In genomic region chr17:44187131-44187899, GRCh38 we compare ENCODE assay signal across 8 cellular contexts. TPM values are rescaled to one million over a fixed set of nuclear protein-coding genes. Genes with fewer than 3 reads are reported as not detected.
DNase-seq lines count a peak whose midpoint lies in the region; ATAC-seq and TF ChIP-seq lines count a peak whose summit lies in the region.

No MANE protein-coding gene starts in this region.

- peak overlapping the region; percentile 96 for H3K4me3 ChIP-seq in mesodermal cell (ENCODE audit: extremely low read depth, insufficient read depth, low read length, poor library complexity, severe bottlenecking)

- H3K4me1 ChIP-seq in mesodermal cell (ENCODE audit: control insufficient read depth, insufficient read depth, low read length, poor library complexity, severe bottlenecking), result peaks cover 7% of the 10 kb centered on the region

- H3K36me3 ChIP-seq in mesodermal cell (ENCODE audit: control insufficient read depth, insufficient read depth, low read length), result peaks cover 65% of the 10 kb centered on the region

- DNase-seq in RKO (ENCODE audit: low spot score) (peak; percentile 54), dermis microvascular lymphatic vessel endothelial cell (ENCODE audit: low read depth in 2 of 2) (peak; percentile 32 to 40), NCI-H524 treated with DMSO at 0.1 percent for 48 hours (lab: John Stamatoyannopoulos, UW) (no peak), A172 (ENCODE audit: low spot score) (no peak)

- H3K27ac ChIP-seq in 22Rv1 (peak overlapping the region; percentile 95), mesodermal cell (ENCODE audit: low read depth, low read length, severe bottlenecking) (peak overlapping the region; percentile 87)

- 6 to 7% methylated on average over 20 to 21 of the region's 32 CpGs for WGBS in mesodermal cell (ENCODE audit: insufficient coverage in 2 of 2), 2 experiments

- no peaks in the 10 kb centered on the region for H3K9me3 ChIP-seq in mesodermal cell (ENCODE audit: control insufficient read depth, low read length)

- TF ChIP-seq CTCF in 22Rv1 (IDR thresholded peaks at IDR 0.05), result no peak

- ATAC-seq in GM18498 (IDR thresholded peaks at IDR 0.05; ENCODE audit: unreplicated experiment) (peak; percentile 51), HG02885 (IDR thresholded peaks at IDR 0.05; ENCODE audit: poor library complexity, unreplicated experiment) (peak; percentile 39)

RNA-seq across cellular contexts. Expression of gene TMUB2, which starts 0.5 kb away (rescaled TPM):
- total RNA-seq in dermis microvascular lymphatic vessel endothelial cell, result 25.5 and 36.3 TPM in 2 replicates
- 36.3 TPM for polyA plus RNA-seq in mesodermal cell (2013, experiment 1 of 2)
- 30.8 TPM for polyA plus RNA-seq in mesodermal cell (2013, experiment 2 of 2)
- 32.9 and 33.7 TPM in 2 replicates for total RNA-seq in A172 (2014; rRNA removed; shearing (Covaris generic))

RNA-seq across cellular contexts. Expression of gene ATXN7L3, which starts 12.4 kb away (rescaled TPM):
- total RNA-seq in dermis microvascular lymphatic vessel endothelial cell, result 28.9 and 39.7 TPM in 2 replicates
- polyA plus RNA-seq in mesodermal cell (2013, experiment 1 of 2), result 72.6 TPM
- polyA plus RNA-seq in mesodermal cell (2013, experiment 2 of 2), result 63.1 TPM
- total RNA-seq in A172 (2014; rRNA removed; shearing (Covaris generic)), result 44.3 and 54.5 TPM in 2 replicates

RNA-seq across cellular contexts. Expression of gene ASB16, which starts 16.8 kb away (rescaled TPM):
- not detected in 2 replicates for total RNA-seq in dermis microvascular lymphatic vessel endothelial cell
- polyA plus RNA-seq in mesodermal cell (2013, experiment 1 of 2), result not detected
- not detected for polyA plus RNA-seq in mesodermal cell (2013, experiment 2 of 2)
- total RNA-seq in A172 (2014; rRNA removed; shearing (Covaris generic)), result 0.29 TPM in 1 of 2 replicates, not detected in the other

RNA-seq across cellular contexts. Expression of gene UBTF, which starts 32.2 kb away (rescaled TPM):
- total RNA-seq in dermis microvascular lymphatic vessel endothelial cell, result 37.5 and 44.4 TPM in 2 replicates
- 40.7 TPM for polyA plus RNA-seq in mesodermal cell (2013, experiment 1 of 2)
- 41.7 TPM for polyA plus RNA-seq in mesodermal cell (2013, experiment 2 of 2)
- total RNA-seq in A172 (2014; rRNA removed; shearing (Covaris generic)), result 67.4 and 75.3 TPM in 2 replicates

RNA-seq across cellular contexts. Expression of gene HROB, which starts 45.6 kb away (rescaled TPM):
- total RNA-seq in dermis microvascular lymphatic vessel endothelial cell, result 1.3 and 1.6 TPM in 2 replicates
- polyA plus RNA-seq in mesodermal cell (2013, experiment 1 of 2), result 9.4 TPM
- polyA plus RNA-seq in mesodermal cell (2013, experiment 2 of 2), result 7.0 TPM
- total RNA-seq in A172 (2014; rRNA removed; shearing (Covaris generic)), result 4.9 and 7.7 TPM in 2 replicates

Comparison
In these comparisons a context has a peak if more than half of its experiments do, and no peak if none do; other contexts are left out.
1. DNase-seq: peak in RKO (single experiment) and dermis microvascular lymphatic vessel endothelial cell (2 of 2); none in NCI-H524 treated with DMSO at 0.1 percent for 48 hours (single experiment) and A172 (single experiment).